Comparison of ENCODE assay signal across 14 cellular contexts in genomic region chr10:50603151-50603850, GRCh38. TPM values are rescaled to one million over a fixed set of nuclear protein-coding genes. Genes with fewer than 3 reads are reported as not detected.
A peak's percentile ranks its signal among the peaks of the same experiment; 100 is the strongest.
DNase-seq lines count a peak whose midpoint lies in the region; ATAC-seq and TF ChIP-seq lines count a peak whose summit lies in the region.
"Had no signal": no experiment of that assay in that cellular context is flagged by ENCODE, and none has a peak within 500 bp of the region (broad histone marks: within the 10 kb centered on the region; RNA-seq: fewer than 3 reads in every experiment).

No MANE protein-coding gene starts in this region.

- H3K27me3 ChIP-seq in RWPE2 (ENCODE audit: insufficient read depth, poor library complexity, severe bottlenecking) (no peaks in the 10 kb centered on the region), gastroesophageal sphincter (no peaks in the 10 kb centered on the region), stomach (no peaks in the 10 kb centered on the region)

- peak overlapping the region; percentile 76 for H3K27ac ChIP-seq in RWPE2 (ENCODE audit: poor library complexity, severe bottlenecking)
- H3K27ac ChIP-seq in gastroesophageal sphincter, result peak overlapping the region in 3 of 4 donors; percentile 17 to 51 (median 30)
- H3K27ac ChIP-seq in stomach, result peak overlapping the region in 3 of 5 donors; percentile 38 to 80 (median 79)
- H3K27ac ChIP-seq: parathyroid adenoma had no signal

- WGBS in gastroesophageal sphincter (ENCODE audit: low coverage in 1 of 2), 2 donors, result 66 to 71% methylated on average over 1 to 6 of the region's 6 CpGs
- WGBS in stomach, 5 donors, result 59 to 76% (median 66%) methylated on average over 6 of the region's 6 CpGs

- H3K36me3 Mint-ChIP-seq in HFFc6 (ENCODE audit: low read depth) (no peaks in the 10 kb centered on the region), osteocyte (ENCODE audit: unreplicated experiment) (no peaks in the 10 kb centered on the region)

- H3K4me1 ChIP-seq in RWPE2 (ENCODE audit: insufficient read depth, poor library complexity, severe bottlenecking) (peaks cover 53% of the 10 kb centered on the region), gastroesophageal sphincter (peaks cover 31 to 86% (median 38%) of the 10 kb centered on the region in 3 donors), stomach (peaks cover 43 to 85% (median 61%) of the 10 kb centered on the region in 4 donors)

- ATAC-seq in RWPE2 (ENCODE audit: low read depth) (no peak), gastroesophageal sphincter (no peak), omental fat pad (ENCODE audit: low FRiP score) (no peak), HG03432 (IDR thresholded peaks at IDR 0.05; ENCODE audit: unreplicated experiment) (no peak)

- no peak for TF ChIP-seq CTCF in HFFc6 (IDR thresholded peaks at IDR 0.05)
- TF ChIP-seq CTCF in RWPE2 (IDR thresholded peaks at IDR 0.05; ENCODE audit: poor library complexity, severe bottlenecking), result no peak
- no peak for TF ChIP-seq CTCF in gastroesophageal sphincter (IDR thresholded peaks at IDR 0.05)
- no peak for TF ChIP-seq CTCF in stomach (IDR thresholded peaks at IDR 0.05)
- TF ChIP-seq CTCF in osteocyte (IDR thresholded peaks at IDR 0.05), result no peak
- TF ChIP-seq CTCF in omental fat pad (IDR thresholded peaks at IDR 0.05), result no peak

- no peak for TF ChIP-seq POLR2A in gastroesophageal sphincter (IDR thresholded peaks at IDR 0.05)
- no peak for TF ChIP-seq POLR2A in stomach (IDR thresholded peaks at IDR 0.05)

- no peak overlapping the region for H3K4me3 ChIP-seq in RWPE2 (ENCODE audit: severe bottlenecking)
- no peak overlapping the region for H3K4me3 ChIP-seq in gastroesophageal sphincter
- H3K4me3 ChIP-seq in stomach, result no peak overlapping the region

- DNase-seq in HFFc6 (no peak), RWPE2 (ENCODE audit: low spot score) (no peak), stomach (no peak), osteocyte (ENCODE audit: extremely low spot score, unreplicated experiment) (no peak), omental fat pad (ENCODE audit: low spot score) (no peak)
- DNase-seq: activated CD4-positive, alpha-beta T cell treated with anti-CD3 and anti-CD28 coated beads, Interleukin-2, amount 10 ng/mL, durations not matched to agents 7 days and 5 days; midbrain; NCI-H524 treated with DMSO at 0.1 percent for 48 hours; T-helper 9 cell had no signal

- TF ChIP-seq EP300 in gastroesophageal sphincter (IDR thresholded peaks at IDR 0.05) (no peak), stomach (IDR thresholded peaks at IDR 0.05) (no peak)

- H3K27ac Mint-ChIP-seq in HFFc6 (no peak overlapping the region), osteocyte (ENCODE audit: unreplicated experiment) (no peak overlapping the region)
- H3K27ac Mint-ChIP-seq: activated T-helper 2 cell treated with anti-CD3 and anti-CD28 coated beads, Interferon-gamma antibody, Interleukin-2, Interleukin-4, amounts not matched to agents 10 μg/mL and 5 μg/mL and 100 μg/mL, durations not matched to agents 14 hours and 24 hours and 36 hours had no signal

- H3K4me3 Mint-ChIP-seq in HFFc6, result peak overlapping the region; percentile 22
- no peak overlapping the region for H3K4me3 Mint-ChIP-seq in osteocyte (ENCODE audit: unreplicated experiment)
- H3K4me3 Mint-ChIP-seq: activated CD4-positive, alpha-beta T cell treated with anti-CD3 and anti-CD28 coated beads, Interleukin-2, amount 10 ng/mL, durations not matched to agents 7 days and 5 days had no signal

- peaks cover 77% of the 10 kb centered on the region for H3K4me1 Mint-ChIP-seq in HFFc6 (ENCODE audit: low read depth)
- H3K4me1 Mint-ChIP-seq in osteocyte (ENCODE audit: unreplicated experiment), result peaks cover 51% of the 10 kb centered on the region

- no peaks in the 10 kb centered on the region for H3K9me3 ChIP-seq in RWPE2 (ENCODE audit: severe bottlenecking)
- H3K9me3 ChIP-seq in gastroesophageal sphincter, result no peaks in the 10 kb centered on the region
- no peaks in the 10 kb centered on the region for H3K9me3 ChIP-seq in stomach

- H3K9me3 Mint-ChIP-seq in HFFc6, result no peaks in the 10 kb centered on the region
- H3K9me3 Mint-ChIP-seq in osteocyte (ENCODE audit: unreplicated experiment), result no peaks in the 10 kb centered on the region
- H3K9me3 Mint-ChIP-seq: activated CD4-positive, alpha-beta T cell treated with anti-CD3 and anti-CD28 coated beads, Interleukin-2, amount 10 ng/mL, durations not matched to agents 7 days and 5 days; activated T-helper 2 cell treated with anti-CD3 and anti-CD28 coated beads, Interferon-gamma antibody, Interleukin-2, Interleukin-4, amounts not matched to agents 10 μg/mL and 5 μg/mL and 100 μg/mL, durations not matched to agents 14 hours and 24 hours and 36 hours; dendritic cell treated with granulocyte-macrophage colony-stimulating factor and Interleukin-4, amounts not matched to agents 40 ng/mL and 50 ng/mL, for 4 days had no signal

- intact Hi-C loops in stomach (cut with DNase I; ENCODE audit: low total_unique reads), result no loop called here

- no peaks in the 10 kb centered on the region for H3K36me3 ChIP-seq in RWPE2 (ENCODE audit: low read depth)
- no peaks in the 10 kb centered on the region for H3K36me3 ChIP-seq in gastroesophageal sphincter
- no peaks in the 10 kb centered on the region for H3K36me3 ChIP-seq in stomach

- H3K27me3 Mint-ChIP-seq in HFFc6 (ENCODE audit: insufficient read depth) (no peaks in the 10 kb centered on the region; the same call in 1 of the 2 replicates), osteocyte (ENCODE audit: unreplicated experiment) (no peaks in the 10 kb centered on the region)
- H3K27me3 Mint-ChIP-seq: activated CD4-positive, alpha-beta T cell treated with anti-CD3 and anti-CD28 coated beads, Interleukin-2, amount 10 ng/mL, durations not matched to agents 7 days and 5 days; dendritic cell treated with granulocyte-macrophage colony-stimulating factor and Interleukin-4, amounts not matched to agents 40 ng/mL and 50 ng/mL, for 4 days had no signal

RNA-seq across cellular contexts. Expression of gene SGMS1, which starts 20.5 kb away (rescaled TPM):
- total RNA-seq in HFFc6 (2021; fragmentation: NEBNext Ultra II Directional; extraction: Animal tissue kit (Norgen Biotek cat#: 25700)), result 10 to 100 TPM; 19.6 to 27.5 (median 24.6) TPM
- 100 to 1,000 TPM in 1 of 4 donors, 10 to 100 TPM in 3; 57.7 to 116 (median 66.1) TPM for total RNA-seq in gastroesophageal sphincter
- 100 to 1,000 TPM in 2 of 5 donors, 10 to 100 TPM in 3; 24.6 to 229 (median 75.5) TPM for total RNA-seq in stomach
- 1 to 10 TPM; 6.2 to 7.8 (median 7.0) TPM for polyA plus RNA-seq in stomach
- total RNA-seq in osteocyte, result 20.7 and 21.0 TPM in 2 replicates
- 100 to 1,000 TPM in 2 of 4 donors, 10 to 100 TPM in 2; 82.5 to 136 (median 96.4) TPM for total RNA-seq in omental fat pad
